In the genomic region with DNA sequence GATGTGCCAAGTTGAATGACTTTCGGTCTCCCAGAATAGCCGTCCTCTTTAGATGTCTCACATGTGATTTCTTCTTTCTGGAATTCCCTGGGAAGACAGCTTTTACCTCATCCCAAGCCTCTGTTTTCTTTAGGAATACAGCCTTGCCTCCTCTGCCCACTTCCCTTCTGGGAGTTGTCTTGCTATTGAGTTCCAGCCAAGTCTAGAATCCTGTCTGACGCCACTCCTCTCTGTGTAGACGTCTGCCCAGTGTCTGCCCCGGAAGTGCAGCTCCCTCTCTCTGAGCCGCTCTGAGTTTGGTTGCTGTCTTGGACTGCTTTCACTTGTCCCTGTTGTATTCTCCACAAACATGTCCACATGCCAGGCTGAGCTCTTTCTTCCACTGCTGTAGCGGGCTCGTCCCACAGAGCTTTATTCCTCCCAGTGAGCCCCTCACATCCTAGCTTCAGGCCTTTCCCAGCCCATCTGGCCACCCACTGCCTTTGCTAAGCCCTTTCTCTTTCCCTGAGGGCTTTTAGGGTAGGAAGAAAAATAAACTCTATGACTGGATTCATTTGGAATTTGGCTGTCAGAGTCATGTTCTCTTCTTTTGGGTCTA, we compare ENCODE assay signal across 1 cellular context.
TF ChIP-seq lines count a peak whose summit lies in the region.

No MANE protein-coding gene starts in this region.

TF ChIP-seq in K562, 482 proteins besides CTCF, POLR2A, EP300 and RAD21 (continued from another document):
- no peak for TF ChIP-seq CREB3L1 (IDR thresholded peaks at IDR 0.05; ENCODE audit: borderline replicate concordance, low read depth)
- no peak for TF ChIP-seq BRD4 (IDR thresholded peaks at IDR 0.05)
- TF ChIP-seq CGGBP1 (CRISPR knock-in tag; IDR thresholded peaks at IDR 0.05), result no peak
- TF ChIP-seq ZC3H4 (CRISPR knock-in tag; IDR thresholded peaks at IDR 0.05; ENCODE audit: borderline replicate concordance), result no peak
- no peak for TF ChIP-seq FIP1L1 (IDR thresholded peaks at IDR 0.05; ENCODE audit: low read depth, low read length, poor library complexity, severe bottlenecking)
- TF ChIP-seq TRIM24 (IDR thresholded peaks at IDR 0.05), result no peak
- TF ChIP-seq ATF7 (IDR thresholded peaks at IDR 0.05), result no peak
- TF ChIP-seq HMGN3 (IDR thresholded peaks at IDR 0.05; ENCODE audit: borderline replicate concordance, extremely low read depth, insufficient read length, low read depth, low read length), result no peak
- no peak for TF ChIP-seq ZNF639 (CRISPR knock-in tag; conservative IDR thresholded peaks at IDR 0.05 in 1 of 2, IDR thresholded peaks at IDR 0.05 in 1 of 2)
